Comparison of ENCODE assay signal across 1 cellular context in genomic region chr17:82053556-82054263, GRCh38.
TF ChIP-seq lines count a peak whose summit lies in the region.

No MANE protein-coding gene starts in this region.

TF ChIP-seq in GM23338, 12 proteins besides CTCF, POLR2A, EP300 and RAD21 (continued from another document):
- no peak for TF ChIP-seq ZNF462 (CRISPR knock-in tag; IDR thresholded peaks at IDR 0.05)
- no peak for TF ChIP-seq JUNB (IDR thresholded peaks at IDR 0.05; ENCODE audit: unreplicated experiment)
- TF ChIP-seq STAT1 (IDR thresholded peaks at IDR 0.05; ENCODE audit: unreplicated experiment): no peak
TF ChIP-seq in GM23338: peak in this region for 0.
